ENCODE assay signal across 1 cellular context in genomic region chr7:45111298-45112223, GRCh38.
TF ChIP-seq lines count a peak whose summit lies in the region.

Gene TBRG4, minus strand, starts transcription at chr7:45111697. Its CDS starts 2,460 bp downstream, at chr7:45109237.

TF ChIP-seq in WTC11, 78 proteins besides CTCF, POLR2A, EP300 and RAD21 (continued from another document):
- peak; percentile 81; the same call in 1 of the 2 replicates for TF ChIP-seq ELF4 (CRISPR knock-in tag; IDR thresholded peaks at IDR 0.05; ENCODE audit: low read depth)
- TF ChIP-seq CDX4 (CRISPR knock-in tag; IDR thresholded peaks at IDR 0.05; ENCODE audit: borderline replicate concordance), result no peak
- TF ChIP-seq NR3C1 (CRISPR knock-in tag; conservative IDR thresholded peaks at IDR 0.05; ENCODE audit: low read depth), result no peak
- no peak for TF ChIP-seq HMGA2 (CRISPR knock-in tag; IDR thresholded peaks at IDR 0.05)
- TF ChIP-seq, protein P1, sequence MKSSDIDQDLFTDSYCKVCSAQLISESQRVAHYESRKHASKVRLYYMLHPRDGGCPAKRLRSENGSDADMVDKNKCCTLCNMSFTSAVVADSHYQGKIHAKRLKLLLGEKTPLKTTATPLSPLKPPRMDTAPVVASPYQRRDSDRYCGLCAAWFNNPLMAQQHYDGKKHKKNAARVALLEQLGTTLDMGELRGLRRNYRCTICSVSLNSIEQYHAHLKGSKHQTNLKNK (CRISPR knock-in tag; IDR thresholded peaks at IDR 0.05), result no peak
- TF ChIP-seq E2F4 (CRISPR knock-in tag; IDR thresholded peaks at IDR 0.05; ENCODE audit: borderline replicate concordance, low read depth), result no peak
- no peak for TF ChIP-seq FOXJ3 (CRISPR knock-in tag; IDR thresholded peaks at IDR 0.05; ENCODE audit: borderline replicate concordance)
- TF ChIP-seq STAT6 (CRISPR knock-in tag; conservative IDR thresholded peaks at IDR 0.05; ENCODE audit: low read depth), result no peak
- peak; percentile 80 for TF ChIP-seq CREB1 (CRISPR knock-in tag; IDR thresholded peaks at IDR 0.05)
- TF ChIP-seq TEAD1 (CRISPR knock-in tag; IDR thresholded peaks at IDR 0.05), result no peak; the same call in 1 of the 2 replicates
- peak; percentile 77; the same call in 1 of the 2 replicates for TF ChIP-seq E2F5 (CRISPR knock-in tag; IDR thresholded peaks at IDR 0.05)
- no peak for TF ChIP-seq NFYB (CRISPR knock-in tag; conservative IDR thresholded peaks at IDR 0.05; ENCODE audit: low read depth)
- peak; percentile 74; the same call in 1 of the 2 replicates for TF ChIP-seq FOXP1 (CRISPR knock-in tag; IDR thresholded peaks at IDR 0.05; ENCODE audit: borderline replicate concordance)
- peak; percentile 92; the same call in 1 of the 2 replicates for TF ChIP-seq KAT7 (CRISPR knock-in tag; IDR thresholded peaks at IDR 0.05; ENCODE audit: borderline replicate concordance)
- TF ChIP-seq GRHL2 (CRISPR knock-in tag; IDR thresholded peaks at IDR 0.05; ENCODE audit: insufficient replicate concordance, severe bottlenecking), result no peak
- no peak for TF ChIP-seq CBFB (CRISPR knock-in tag; IDR thresholded peaks at IDR 0.05; ENCODE audit: low read depth)
- TF ChIP-seq RELA (CRISPR knock-in tag; IDR thresholded peaks at IDR 0.05; ENCODE audit: borderline replicate concordance), result peak; percentile 81; the same call in 1 of the 2 replicates
- TF ChIP-seq USF2 (CRISPR knock-in tag; IDR thresholded peaks at IDR 0.05), result peak; percentile 52
- TF ChIP-seq ATF1 (CRISPR knock-in tag; IDR thresholded peaks at IDR 0.05), result peak; percentile 92; the same call in 1 of the 2 replicates
- TF ChIP-seq ZBTB21 (CRISPR knock-in tag; IDR thresholded peaks at IDR 0.05; ENCODE audit: borderline replicate concordance), result 0 out of 2 replicates have a peak, but pooled peaks have one; percentile 70
- TF ChIP-seq PRDM15 (CRISPR knock-in tag; IDR thresholded peaks at IDR 0.05), result no peak
- TF ChIP-seq SMAD4 (CRISPR knock-in tag; IDR thresholded peaks at IDR 0.05), result no peak
- peak; percentile 66 for TF ChIP-seq HMGXB4 (CRISPR knock-in tag; IDR thresholded peaks at IDR 0.05)
- TF ChIP-seq, protein P2, sequence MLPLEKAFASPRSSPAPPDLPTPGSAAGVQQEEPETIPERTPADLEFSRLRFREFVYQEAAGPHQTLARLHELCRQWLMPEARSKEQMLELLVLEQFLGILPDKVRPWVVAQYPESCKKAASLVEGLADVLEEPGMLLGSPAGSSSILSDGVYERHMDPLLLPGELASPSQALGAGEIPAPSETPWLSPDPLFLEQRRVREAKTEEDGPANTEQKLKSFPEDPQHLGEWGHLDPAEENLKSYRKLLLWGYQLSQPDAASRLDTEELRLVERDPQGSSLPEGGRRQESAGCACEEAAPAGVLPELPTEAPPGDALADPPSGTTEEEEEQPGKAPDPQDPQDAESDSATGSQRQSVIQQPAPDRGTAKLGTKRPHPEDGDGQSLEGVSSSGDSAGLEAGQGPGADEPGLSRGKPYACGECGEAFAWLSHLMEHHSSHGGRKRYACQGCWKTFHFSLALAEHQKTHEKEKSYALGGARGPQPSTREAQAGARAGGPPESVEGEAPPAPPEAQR (CRISPR knock-in tag; IDR thresholded peaks at IDR 0.05), result no peak
- TF ChIP-seq NR2C2 (CRISPR knock-in tag; IDR thresholded peaks at IDR 0.05), result no peak
- TF ChIP-seq ZBTB43 (CRISPR knock-in tag; IDR thresholded peaks at IDR 0.05), result no peak
- no peak for TF ChIP-seq NR1H2 (CRISPR knock-in tag; IDR thresholded peaks at IDR 0.05)
- TF ChIP-seq ZNF138 (CRISPR knock-in tag; conservative IDR thresholded peaks at IDR 0.05), result no peak
- TF ChIP-seq SP1 (CRISPR knock-in tag; conservative IDR thresholded peaks at IDR 0.05), result peak; percentile 96
- TF ChIP-seq MYBL2 (CRISPR knock-in tag; IDR thresholded peaks at IDR 0.05), result peak; percentile 82; the same call in 1 of the 2 replicates
- TF ChIP-seq, protein P3, sequence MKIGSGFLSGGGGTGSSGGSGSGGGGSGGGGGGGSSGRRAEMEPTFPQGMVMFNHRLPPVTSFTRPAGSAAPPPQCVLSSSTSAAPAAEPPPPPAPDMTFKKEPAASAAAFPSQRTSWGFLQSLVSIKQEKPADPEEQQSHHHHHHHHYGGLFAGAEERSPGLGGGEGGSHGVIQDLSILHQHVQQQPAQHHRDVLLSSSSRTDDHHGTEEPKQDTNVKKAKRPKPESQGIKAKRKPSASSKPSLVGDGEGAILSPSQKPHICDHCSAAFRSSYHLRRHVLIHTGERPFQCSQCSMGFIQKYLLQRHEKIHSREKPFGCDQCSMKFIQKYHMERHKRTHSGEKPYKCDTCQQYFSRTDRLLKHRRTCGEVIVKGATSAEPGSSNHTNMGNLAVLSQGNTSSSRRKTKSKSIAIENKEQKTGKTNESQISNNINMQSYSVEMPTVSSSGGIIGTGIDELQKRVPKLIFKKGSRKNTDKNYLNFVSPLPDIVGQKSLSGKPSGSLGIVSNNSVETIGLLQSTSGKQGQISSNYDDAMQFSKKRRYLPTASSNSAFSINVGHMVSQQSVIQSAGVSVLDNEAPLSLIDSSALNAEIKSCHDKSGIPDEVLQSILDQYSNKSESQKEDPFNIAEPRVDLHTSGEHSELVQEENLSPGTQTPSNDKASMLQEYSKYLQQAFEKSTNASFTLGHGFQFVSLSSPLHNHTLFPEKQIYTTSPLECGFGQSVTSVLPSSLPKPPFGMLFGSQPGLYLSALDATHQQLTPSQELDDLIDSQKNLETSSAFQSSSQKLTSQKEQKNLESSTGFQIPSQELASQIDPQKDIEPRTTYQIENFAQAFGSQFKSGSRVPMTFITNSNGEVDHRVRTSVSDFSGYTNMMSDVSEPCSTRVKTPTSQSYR (CRISPR knock-in tag; IDR thresholded peaks at IDR 0.05), result no peak
- no peak for TF ChIP-seq ZNF263 (CRISPR knock-in tag; IDR thresholded peaks at IDR 0.05; ENCODE audit: low read depth)
- peak; percentile 49; the same call in 1 of the 2 replicates for TF ChIP-seq ZNF317 (CRISPR knock-in tag; IDR thresholded peaks at IDR 0.05; ENCODE audit: borderline replicate concordance, low read depth)
- TF ChIP-seq EMX1 (CRISPR knock-in tag; IDR thresholded peaks at IDR 0.05), result peak; percentile 25; the same call in 1 of the 2 replicates
- TF ChIP-seq ZNF416 (CRISPR knock-in tag; IDR thresholded peaks at IDR 0.05), result peak; percentile 88; the same call in 1 of the 2 replicates
- peak; percentile 98 for TF ChIP-seq FOXK1 (CRISPR knock-in tag; IDR thresholded peaks at IDR 0.05)
